Comparison of ENCODE assay signal across 17 cellular contexts in genomic region chr7:84231157-84231556, GRCh38. TPM values are rescaled to one million over a fixed set of nuclear protein-coding genes. Genes with fewer than 3 reads are reported as not detected.
A peak's percentile ranks its signal among the peaks of the same experiment; 100 is the strongest.
DNase-seq lines count a peak whose midpoint lies in the region; TF ChIP-seq lines count a peak whose summit lies in the region.
"Had no signal": no experiment of that assay in that cellular context is flagged by ENCODE, and none has a peak within 500 bp of the region (broad histone marks: within the 10 kb centered on the region; RNA-seq: fewer than 3 reads in every experiment).

No MANE protein-coding gene starts in this region.

- peaks cover 21% of the 10 kb centered on the region for H3K4me1 ChIP-seq in adipocyte (ENCODE audit: control insufficient read depth, insufficient read depth, low read length)
- H3K4me1 ChIP-seq in smooth muscle cell (ENCODE audit: low read depth), result peaks cover 59% of the 10 kb centered on the region
- H3K4me1 ChIP-seq: BE2C, colonic mucosa, parathyroid adenoma had no signal

- H3K9me3 ChIP-seq in adipocyte (ENCODE audit: control insufficient read depth, low read length) (no peaks in the 10 kb centered on the region), smooth muscle cell (replicated peaks; ENCODE audit: low read depth) (no peaks in the 10 kb centered on the region)
- H3K9me3 ChIP-seq: BE2C, colonic mucosa, heart right ventricle had no signal

- H3K4me3 ChIP-seq in adipocyte (ENCODE audit: low read length), result no peak overlapping the region
- H3K4me3 ChIP-seq in fibroblast of the aortic adventitia (ENCODE audit: low read depth, low read length), result no peak overlapping the region
- H3K4me3 ChIP-seq in smooth muscle cell, result no peak overlapping the region
- H3K4me3 ChIP-seq: colonic mucosa, heart right ventricle, skin epidermis had no signal

- H3K27me3 ChIP-seq in adipocyte (replicated peaks; ENCODE audit: control insufficient read depth, insufficient read depth, low read length) (no peaks in the 10 kb centered on the region), smooth muscle cell (ENCODE audit: low read depth) (no peaks in the 10 kb centered on the region)
- H3K27me3 ChIP-seq: BE2C, colonic mucosa, heart right ventricle had no signal

- H3K9ac ChIP-seq in adipocyte (ENCODE audit: low read length) (no peak overlapping the region), smooth muscle cell (ENCODE audit: low read depth) (peak overlapping the region; percentile 67)
- H3K9ac ChIP-seq: parathyroid adenoma had no signal

- H4K20me1 ChIP-seq in smooth muscle cell (ENCODE audit: low read depth), result no peaks in the 10 kb centered on the region

- H3F3A ChIP-seq in smooth muscle cell (ENCODE audit: low read depth), result peaks cover 26% of the 10 kb centered on the region

- no peaks in the 10 kb centered on the region for H3K36me3 ChIP-seq in adipocyte (ENCODE audit: control insufficient read depth, insufficient read depth, low read length, severe bottlenecking)
- no peaks in the 10 kb centered on the region for H3K36me3 ChIP-seq in smooth muscle cell (ENCODE audit: low read depth)
- H3K36me3 ChIP-seq: BE2C, colonic mucosa, heart right ventricle had no signal

- H3K4me2 ChIP-seq in smooth muscle cell, result peak overlapping the region; percentile 64

- H3K27ac ChIP-seq in smooth muscle cell (ENCODE audit: low read depth), result peak overlapping the region; percentile 98
- H3K27ac ChIP-seq: colonic mucosa, heart right ventricle, parathyroid adenoma, skin epidermis had no signal

- H3K79me2 ChIP-seq in smooth muscle cell (ENCODE audit: low read depth), result no peaks in the 10 kb centered on the region
- H3K79me2 ChIP-seq: parathyroid adenoma had no signal

- TF ChIP-seq CTCF in fibroblast of the aortic adventitia (IDR thresholded peaks at IDR 0.05; ENCODE audit: insufficient read depth, low read length) (no peak), smooth muscle cell (IDR thresholded peaks at IDR 0.05; ENCODE audit: borderline replicate concordance, insufficient read depth, poor library complexity, severe bottlenecking) (no peak)

- H2AFZ ChIP-seq in smooth muscle cell (ENCODE audit: low read depth), result peak overlapping the region; percentile 81
- H2AFZ ChIP-seq: parathyroid adenoma had no signal

- DNase-seq in HCEC 1CT, result peak; percentile 37
- DNase-seq in adipocyte (ENCODE audit: low read depth), result peak; percentile 41
- peak; percentile 31 for DNase-seq in fibroblast of the aortic adventitia (ENCODE audit: low read depth)
- DNase-seq in smooth muscle cell (lab: John Stamatoyannopoulos, UW; ENCODE audit: unreplicated experiment), result no peak
- DNase-seq in midbrain (lab: John Stamatoyannopoulos, UW), result no peak
- DNase-seq in iPS-NIHi7 (ENCODE audit: extremely low spot score), result no peak
- no peak for DNase-seq in activated naive CD4-positive, alpha-beta T cell (lab: John Stamatoyannopoulos, UW)
- DNase-seq: activated CD4-positive, alpha-beta memory T cell treated with anti-CD3 and anti-CD28 coated beads for 36 hours; activated T-cell treated with anti-CD3 and anti-CD28 coated beads, Interleukin-2, amount 50 U/mL, for 48 hours; BE2C; colonic mucosa; heart right ventricle; kidney; NCI-H1048; NCI-H748 treated with DMSO at 0.1 percent for 48 hours had no signal

RNA-seq across cellular contexts. Expression of gene SEMA3A, which starts 36.6 kb away (rescaled TPM):
- total RNA-seq in fibroblast of the aortic adventitia (ENCODE audit: low replicate concordance) (1.6 and 118 TPM in 2 replicates), smooth muscle cell (31.3 and 34.6 TPM in 2 replicates)
- 8.3 and 12.0 TPM in 2 replicates for polyA plus RNA-seq in smooth muscle cell

Comparison
In these comparisons a context has a peak if more than half of its experiments do, and no peak if none do; other contexts are left out.
1. DNase-seq: peak in HCEC 1CT (single experiment), adipocyte (single experiment) and fibroblast of the aortic adventitia (single experiment); none in smooth muscle cell (single experiment), midbrain (single experiment), iPS-NIHi7 (single experiment) and activated naive CD4-positive, alpha-beta T cell (0 of 4).